15 cellular contexts compared by ENCODE assay signal in genomic region chr7:129417073-129417472, GRCh38. TPM values are rescaled to one million over a fixed set of nuclear protein-coding genes. Genes with fewer than 3 reads are reported as not detected.
DNase-seq lines count a peak whose midpoint lies in the region; ATAC-seq and TF ChIP-seq lines count a peak whose summit lies in the region.
"Had no signal": no experiment of that assay in that cellular context is flagged by ENCODE, and none has a peak within 500 bp of the region (broad histone marks: within the 10 kb centered on the region; RNA-seq: fewer than 3 reads in every experiment).

No MANE protein-coding gene starts in this region.

- no peaks in the 10 kb centered on the region for H3K79me1 ChIP-seq in mesenchymal stem cell (replicated peaks; ENCODE audit: low read length, poor library complexity, severe bottlenecking)

- DNase-seq in activated CD4-positive, alpha-beta T cell treated with anti-CD3 and anti-CD28 coated beads for 36 hours: no peak
- no peak for DNase-seq in activated CD4-positive, alpha-beta T cell treated with anti-CD3 and anti-CD28 coated beads for 4 hours
- DNase-seq in M059J (ENCODE audit: low read depth) (peak; percentile 17), epidermal melanocyte (ENCODE audit: insufficient read length, low spot score) (peak; percentile 56), mesenchymal stem cell (peak; percentile 13), NCI-H2029 treated with DMSO at 0.1 percent for 48 hours (lab: John Stamatoyannopoulos, UW) (no peak)
- DNase-seq: 8988T; AML-193; Calu3; CD4-positive, CD25-positive, alpha-beta regulatory T cell; DMS 273 treated with DMSO at 0.1 percent for 48 hours had no signal

- H3K27ac ChIP-seq in mesenchymal stem cell (ENCODE audit: low read length, poor library complexity, severe bottlenecking): no peak overlapping the region
- H3K27ac ChIP-seq: BLaER1 had no signal

- no peak overlapping the region for H2BK15ac ChIP-seq in mesenchymal stem cell (ENCODE audit: low read depth, poor library complexity, severe bottlenecking)

- intact Hi-C loops in activated CD4-positive, alpha-beta T cell treated with anti-CD3 and anti-CD28 coated beads for 36 hours (cut with DNase I, micrococcal nuclease): no loop called here

- peaks cover 3% of the 10 kb centered on the region for H3K9me3 ChIP-seq in mesenchymal stem cell (ENCODE audit: control insufficient read depth, low read length)
- H3K9me3 ChIP-seq: HAP-1 had no signal

- no peak overlapping the region for H3K18ac ChIP-seq in mesenchymal stem cell (ENCODE audit: low read depth in 1 of 2, low read length in 2 of 2)

- peaks cover 0 to 10% of the 10 kb centered on the region in 2 experiments for H3K36me3 ChIP-seq in mesenchymal stem cell (ENCODE audit: control insufficient read depth in 1 of 2, insufficient read depth in 2 of 2, low read depth in 1 of 2, low read length in 2 of 2)
- H3K36me3 ChIP-seq: HAP-1 had no signal

- H3K4me1 Mint-ChIP-seq in activated CD4-positive, alpha-beta T cell treated with anti-CD3 and anti-CD28 coated beads for 36 hours: no peaks in the 10 kb centered on the region
- H3K4me1 Mint-ChIP-seq: CD4-positive, CD25-positive, alpha-beta regulatory T cell had no signal

- no peak overlapping the region for H2BK5ac ChIP-seq in mesenchymal stem cell (ENCODE audit: low read depth, low read length, poor library complexity, severe bottlenecking)

- no peak overlapping the region for H3K4me3 ChIP-seq in mesenchymal stem cell (ENCODE audit: insufficient read depth in 1 of 2, low read depth in 1 of 2, low read length in 2 of 2)
- H3K4me3 ChIP-seq: BLaER1, HAP-1 had no signal

- H2BK12ac ChIP-seq in mesenchymal stem cell (ENCODE audit: low read length in 2 of 2): no peak overlapping the region

- no peak overlapping the region for H4K8ac ChIP-seq in mesenchymal stem cell (ENCODE audit: low read length)

- H2BK120ac ChIP-seq in mesenchymal stem cell (ENCODE audit: low read depth, low read length): no peak overlapping the region

- ATAC-seq in activated CD4-positive, alpha-beta T cell treated with anti-CD3 and anti-CD28 coated beads for 36 hours: no peak
- no peak for ATAC-seq in GM18502 (IDR thresholded peaks at IDR 0.05; ENCODE audit: poor library complexity, unreplicated experiment)
- no peak for ATAC-seq in GM18505 (IDR thresholded peaks at IDR 0.05; ENCODE audit: unreplicated experiment)

- no peak overlapping the region for H3K4ac ChIP-seq in mesenchymal stem cell (ENCODE audit: low read depth in 1 of 2, low read length in 2 of 2)

- no peak overlapping the region for H3K23ac ChIP-seq in mesenchymal stem cell (ENCODE audit: low read length in 2 of 2)

- no peak overlapping the region for H2AK5ac ChIP-seq in mesenchymal stem cell (ENCODE audit: low read length, severe bottlenecking)

- H3K36me3 Mint-ChIP-seq in activated CD4-positive, alpha-beta T cell treated with anti-CD3 and anti-CD28 coated beads for 36 hours (ENCODE audit: low read depth): peaks cover 15% of the 10 kb centered on the region

- no peaks in the 10 kb centered on the region for H3K27me3 Mint-ChIP-seq in activated CD4-positive, alpha-beta T cell treated with anti-CD3 and anti-CD28 coated beads for 36 hours
- H3K27me3 Mint-ChIP-seq: CD4-positive, CD25-positive, alpha-beta regulatory T cell had no signal

- POLR2A ChIA-PET in activated CD4-positive, alpha-beta T cell treated with anti-CD3 and anti-CD28 coated beads for 36 hours (lab: Charles Lee): no interaction called here

- H2AFZ ChIP-seq in mesenchymal stem cell (ENCODE audit: low read depth, low read length): no peak overlapping the region

- no peak overlapping the region for H3K4me3 Mint-ChIP-seq in activated CD4-positive, alpha-beta T cell treated with anti-CD3 and anti-CD28 coated beads for 36 hours
- H3K4me3 Mint-ChIP-seq: CD4-positive, CD25-positive, alpha-beta regulatory T cell had no signal

- TF ChIP-seq POLR2A in GM18505 (IDR thresholded peaks at IDR 0.05; ENCODE audit: borderline replicate concordance, extremely low read depth, insufficient read depth, insufficient read length): no peak

- CTCF ChIA-PET in activated CD4-positive, alpha-beta T cell treated with anti-CD3 and anti-CD28 coated beads for 36 hours (lab: Charles Lee): interaction anchor here (1.3 kb wide), 1 partner anchor 146 kb away, joined by 3 read pairs; no protein-coding TSS in a partner anchor

- H4K91ac ChIP-seq in mesenchymal stem cell (ENCODE audit: low read length): no peak overlapping the region

- peaks cover 4% of the 10 kb centered on the region for H3K9me3 Mint-ChIP-seq in activated CD4-positive, alpha-beta T cell treated with anti-CD3 and anti-CD28 coated beads for 36 hours (ENCODE audit: low read depth)

- no peak overlapping the region for H3K14ac ChIP-seq in mesenchymal stem cell (ENCODE audit: low read length in 2 of 2)

- no peaks in the 10 kb centered on the region for H3K27me3 ChIP-seq in mesenchymal stem cell (ENCODE audit: control insufficient read depth in 1 of 2, insufficient read depth in 1 of 2, low read length in 2 of 2)
- H3K27me3 ChIP-seq: BLaER1 had no signal

- no peaks in the 10 kb centered on the region for H3K4me1 ChIP-seq in mesenchymal stem cell (ENCODE audit: control insufficient read depth, insufficient read depth, low read depth, low read length)
- H3K4me1 ChIP-seq: BLaER1, HAP-1 had no signal

- no peak overlapping the region for H3K9ac ChIP-seq in mesenchymal stem cell (ENCODE audit: low read length)
- H3K9ac ChIP-seq: BLaER1 had no signal

- H3K27ac Mint-ChIP-seq in activated CD4-positive, alpha-beta T cell treated with anti-CD3 and anti-CD28 coated beads for 36 hours: peak overlapping the region; percentile 17
- H3K27ac Mint-ChIP-seq: CD4-positive, CD25-positive, alpha-beta regulatory T cell had no signal

- H3K4me2 ChIP-seq in mesenchymal stem cell (ENCODE audit: low read length, poor library complexity, severe bottlenecking): no peak overlapping the region
- H3K4me2 ChIP-seq: BLaER1 had no signal

- 95% methylated on average over 5 of the region's 5 CpGs for WGBS in mesenchymal stem cell

RNA-seq across cellular contexts. Expression of gene STRIP2, which starts 17.2 kb away (rescaled TPM):
- total RNA-seq in activated CD4-positive, alpha-beta T cell treated with anti-CD3 and anti-CD28 coated beads for 36 hours: 10 to 100 TPM; 41.3 to 51.8 TPM
- 7.8 and 12.1 TPM in 2 replicates for total RNA-seq in M059J (2014; rRNA removed; shearing (Covaris generic))
- 0.76 TPM for polyA plus RNA-seq in mesenchymal stem cell (2013, experiment 1 of 2)
- polyA plus RNA-seq in mesenchymal stem cell (2013, experiment 2 of 2): 0.93 TPM

Comparison
In these comparisons a context has a peak if more than half of its experiments do, and no peak if none do; other contexts are left out.
1. DNase-seq: peak in M059J (single experiment), epidermal melanocyte (single experiment) and mesenchymal stem cell (single experiment); none in activated CD4-positive, alpha-beta T cell treated with anti-CD3 and anti-CD28 coated beads for 36 hours (single experiment), activated CD4-positive, alpha-beta T cell treated with anti-CD3 and anti-CD28 coated beads for 4 hours (0 of 2) and NCI-H2029 treated with DMSO at 0.1 percent for 48 hours (single experiment).